1 cellular context compared by ENCODE assay signal in the genomic region with DNA sequence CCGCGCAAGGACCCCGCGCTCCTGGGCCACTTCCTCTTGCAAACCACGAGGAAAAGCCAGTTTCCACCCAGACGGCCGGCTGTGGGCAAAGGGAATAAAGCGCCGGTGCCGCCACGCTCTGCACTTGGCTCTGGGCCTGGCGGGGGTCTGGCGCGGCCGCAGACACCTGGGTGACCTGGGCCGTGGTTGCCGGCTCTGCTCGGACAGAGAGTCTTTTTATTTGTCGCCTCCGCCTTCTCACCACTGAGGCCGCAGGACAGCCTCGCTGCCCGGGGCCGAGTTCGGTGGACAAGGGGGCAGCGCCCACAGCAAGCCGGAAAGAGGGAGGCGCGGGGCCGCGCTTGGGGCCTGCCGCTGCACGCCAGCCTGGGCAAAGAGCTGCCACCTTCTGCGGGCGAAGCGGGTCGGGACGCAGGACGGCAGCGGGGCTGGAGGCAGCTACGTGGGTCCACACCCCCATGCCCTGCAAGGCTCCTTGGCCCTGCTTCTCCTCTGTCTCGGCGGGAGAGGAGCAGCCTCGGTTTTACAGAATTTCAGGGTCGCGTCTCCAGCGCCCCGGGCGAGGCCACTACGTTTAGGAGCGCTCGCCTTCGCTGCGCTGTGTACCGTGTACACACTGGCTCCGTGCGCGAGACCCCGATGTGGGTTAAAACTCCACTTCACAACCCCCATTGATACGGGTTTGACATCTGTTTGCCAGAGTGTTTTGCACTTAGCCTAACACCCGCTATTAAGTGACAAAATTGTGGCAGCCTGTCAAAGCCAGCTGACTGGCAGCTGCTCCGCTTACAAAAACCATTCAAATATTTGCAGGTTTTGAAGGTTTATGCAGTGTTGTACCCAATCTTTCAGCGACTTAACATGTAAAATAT.
A peak's percentile ranks its signal among the peaks of the same experiment; 100 is the strongest.
TF ChIP-seq lines count a peak whose summit lies in the region.

No MANE protein-coding gene starts in this region.

TF ChIP-seq in H1, 55 proteins besides CTCF, POLR2A, EP300 and RAD21:
- TF ChIP-seq RFX5 (IDR thresholded peaks at IDR 0.05; ENCODE audit: borderline replicate concordance, low read depth, low read length): no peak
- TF ChIP-seq EZH2 (IDR thresholded peaks at IDR 0.05; ENCODE audit: low read depth, low read length, severe bottlenecking): peak; percentile 90
- TF ChIP-seq SUZ12 (IDR thresholded peaks at IDR 0.05; ENCODE audit: low read length): peak; percentile 89
- no peak for TF ChIP-seq BCL11A (IDR thresholded peaks at IDR 0.05; ENCODE audit: low read depth in 2 of 2, low read length in 2 of 2)
- peak; percentile 17 for TF ChIP-seq RNF2 (IDR thresholded peaks at IDR 0.05; ENCODE audit: borderline replicate concordance, low read depth, low read length, missing control alignments, poor library complexity, severe bottlenecking)
- TF ChIP-seq ASH2L (IDR thresholded peaks at IDR 0.05; ENCODE audit: low read length): peak; percentile 17
- no peak for TF ChIP-seq RXRA (IDR thresholded peaks at IDR 0.05; ENCODE audit: insufficient read depth, low read depth, low read length)
- peak in 1 of 2 experiments; percentile 63; a peak in 1 of 4 replicates for TF ChIP-seq SIN3A (conservative IDR thresholded peaks at IDR 0.05 in 1 of 2, IDR thresholded peaks at IDR 0.05 in 1 of 2; ENCODE audit: low read depth in 1 of 2, low read length in 2 of 2)
- no peak for TF ChIP-seq SAP30 (IDR thresholded peaks at IDR 0.05; ENCODE audit: insufficient read depth, insufficient replicate concordance, low read length)
- TF ChIP-seq CBX8 (IDR thresholded peaks at IDR 0.05; ENCODE audit: borderline replicate concordance, low read depth, low read length): peak; percentile 78; the same call in 1 of the 2 replicates
- no peak for TF ChIP-seq BRCA1 (IDR thresholded peaks at IDR 0.05; ENCODE audit: low read depth, low read length)
- TF ChIP-seq TBP (IDR thresholded peaks at IDR 0.05; ENCODE audit: low read depth, low read length): 0 out of 2 replicates have a peak, but pooled peaks have one; percentile 28
- no peak for TF ChIP-seq NANOG (IDR thresholded peaks at IDR 0.05; ENCODE audit: insufficient read depth, low read depth, low read length, poor library complexity, severe bottlenecking)
